14 cellular contexts compared by ENCODE assay signal in genomic region chr6:116400376-116400775, GRCh38.
"Had no signal": no experiment of that assay in that cellular context is flagged by ENCODE, and none has a peak within 500 bp of the region (broad histone marks: within the 10 kb centered on the region; RNA-seq: fewer than 3 reads in every experiment).

No MANE protein-coding gene starts in this region.

- DNase-seq: activated CD4-positive, alpha-beta T cell treated with anti-CD3 and anti-CD28 coated beads, Interleukin-2, amount 10 ng/mL, durations not matched to agents 24 days and 14 days; activated CD4-positive, CD25-positive, alpha-beta regulatory T cell; activated naive CD8-positive, alpha-beta T cell treated with anti-CD3 and anti-CD28 coated beads for 36 hours; aorta; endodermal cell; hypothalamus; kidney glomerular epithelial cell; occipital lobe; sigmoid colon; SW 1271 had no signal

- H3K4me3 ChIP-seq: breast epithelium, sigmoid colon had no signal

- H3K27ac ChIP-seq: breast epithelium, sigmoid colon had no signal

- H3K9me3 Mint-ChIP-seq: activated CD4-positive, alpha-beta T cell treated with anti-CD3 and anti-CD28 coated beads, Interleukin-2, amount 10 ng/mL, durations not matched to agents 24 days and 14 days; activated naive CD8-positive, alpha-beta T cell treated with anti-CD3 and anti-CD28 coated beads for 36 hours; endodermal cell; nephron; stimulated activated effector memory CD8-positive, alpha-beta T cell treated with anti-CD3 and anti-CD28 coated beads, Interleukin-12 subunit alpha, Interleukin-12 subunit beta, amount 100 ng/mL, for 72 hours; T-helper 2 cell treated with Interferon-gamma antibody and Interleukin-4, amounts not matched to agents 5 μg/mL and 100 μg/mL, for 36 hours had no signal

- H3K36me3 ChIP-seq: breast epithelium had no signal

- H3K27me3 ChIP-seq: breast epithelium, sigmoid colon had no signal

- ATAC-seq: stimulated activated effector memory CD8-positive, alpha-beta T cell treated with anti-CD3 and anti-CD28 coated beads, Interleukin-12 subunit alpha, Interleukin-12 subunit beta, amount 100 ng/mL, for 72 hours had no signal

- H3K27ac Mint-ChIP-seq: activated CD4-positive, alpha-beta T cell treated with anti-CD3 and anti-CD28 coated beads, Interleukin-2, amount 10 ng/mL, durations not matched to agents 24 days and 14 days; activated naive CD8-positive, alpha-beta T cell treated with anti-CD3 and anti-CD28 coated beads for 36 hours; endodermal cell; stimulated activated effector memory CD8-positive, alpha-beta T cell treated with anti-CD3 and anti-CD28 coated beads, Interleukin-12 subunit alpha, Interleukin-12 subunit beta, amount 100 ng/mL, for 72 hours; T-helper 2 cell treated with Interferon-gamma antibody and Interleukin-4, amounts not matched to agents 5 μg/mL and 100 μg/mL, for 36 hours had no signal

- H3K4me3 Mint-ChIP-seq: activated CD4-positive, alpha-beta T cell treated with anti-CD3 and anti-CD28 coated beads, Interleukin-2, amount 10 ng/mL, durations not matched to agents 24 days and 14 days; activated naive CD8-positive, alpha-beta T cell treated with anti-CD3 and anti-CD28 coated beads for 36 hours; endodermal cell; nephron; stimulated activated effector memory CD8-positive, alpha-beta T cell treated with anti-CD3 and anti-CD28 coated beads, Interleukin-12 subunit alpha, Interleukin-12 subunit beta, amount 100 ng/mL, for 72 hours; T-helper 2 cell treated with Interferon-gamma antibody and Interleukin-4, amounts not matched to agents 5 μg/mL and 100 μg/mL, for 36 hours had no signal

- H3K4me1 Mint-ChIP-seq: activated CD4-positive, alpha-beta T cell treated with anti-CD3 and anti-CD28 coated beads, Interleukin-2, amount 10 ng/mL, durations not matched to agents 24 days and 14 days; stimulated activated effector memory CD8-positive, alpha-beta T cell treated with anti-CD3 and anti-CD28 coated beads, Interleukin-12 subunit alpha, Interleukin-12 subunit beta, amount 100 ng/mL, for 72 hours had no signal

- H3K9me3 ChIP-seq: breast epithelium, sigmoid colon had no signal
